28 cellular contexts compared by ENCODE assay signal in the genomic region with DNA sequence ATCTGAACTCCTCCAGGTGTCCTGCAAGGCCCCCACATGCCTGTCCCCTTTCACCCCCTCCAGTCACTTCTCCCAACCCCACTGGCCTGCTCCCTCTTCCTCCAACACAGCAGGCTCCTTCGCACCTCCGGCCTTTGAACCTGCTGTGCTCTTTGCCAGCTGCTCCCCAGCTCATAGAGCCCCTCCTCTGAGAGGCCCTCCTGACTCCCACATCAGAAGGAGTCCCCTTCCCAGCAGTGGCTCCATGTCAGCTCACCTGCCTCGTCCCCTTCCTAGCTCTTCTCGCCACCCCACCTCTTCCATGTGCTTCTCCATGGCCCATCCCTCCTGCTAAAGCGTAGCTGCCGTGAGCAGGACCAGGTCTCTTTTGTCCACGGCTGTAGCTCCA. TPM values are rescaled to one million over a fixed set of nuclear protein-coding genes. Genes with fewer than 3 reads are reported as not detected.
DNase-seq lines count a peak whose midpoint lies in the region; TF ChIP-seq lines count a peak whose summit lies in the region.
"Had no signal": no experiment of that assay in that cellular context is flagged by ENCODE, and none has a peak within 500 bp of the region (broad histone marks: within the 10 kb centered on the region; RNA-seq: fewer than 3 reads in every experiment).

No MANE protein-coding gene starts in this region.

- TF ChIP-seq CTCF in liver (IDR thresholded peaks at IDR 0.05; ENCODE audit: low read depth, low read length, missing input control) = no peak
- TF ChIP-seq CTCF in CD14-positive monocyte (IDR thresholded peaks at IDR 0.05) = no peak

- H3K27me3 Mint-ChIP-seq in CD14-positive monocyte (ENCODE audit: low read depth in 3 of 3) = peaks cover 1 to 2% (median 2%) of the 10 kb centered on the region in 3 donors
- H3K27me3 Mint-ChIP-seq: activated CD8-positive, alpha-beta memory T cell treated with anti-CD3 and anti-CD28 coated beads, Interleukin-2, amount 10 ng/mL, durations not matched to agents 7 days and 5 days; naive thymus-derived CD8-positive, alpha-beta T cell; stimulated activated naive CD8-positive, alpha-beta T cell treated with anti-CD3 and anti-CD28 coated beads, Interleukin-15, Interleukin-2, amounts not matched to agents 100 ng/mL and 50 ng/mL, for 24 hours had no signal

- H3K9ac ChIP-seq in liver (ENCODE audit: low read depth in 1 of 2, low read length in 2 of 2) = no peak overlapping the region
- no peak overlapping the region for H3K9ac ChIP-seq in GM23248
- H3K9ac ChIP-seq: KMS-11 had no signal

- H3K4me1 ChIP-seq in liver (ENCODE audit: control insufficient read depth in 4 of 4, insufficient read depth in 4 of 4, low read length in 3 of 4) = peaks cover 14 to 38% (median 28%) of the 10 kb centered on the region in 4 donors
- H3K4me1 ChIP-seq in GM23248 (ENCODE audit: insufficient read depth) = peaks cover 11% of the 10 kb centered on the region

- H3K9me2 ChIP-seq in GM23248 (ENCODE audit: insufficient read depth) = no peaks in the 10 kb centered on the region

- H3K36me3 ChIP-seq in liver (ENCODE audit: control insufficient read depth in 4 of 4, insufficient read depth in 3 of 4, low read depth in 1 of 4, low read length in 3 of 4) (no peaks in the 10 kb centered on the region), GM23248 (ENCODE audit: low read depth) (no peaks in the 10 kb centered on the region)
- H3K36me3 ChIP-seq: ovary had no signal

- H3K27me3 ChIP-seq in liver (ENCODE audit: control insufficient read depth in 4 of 4, insufficient read depth in 4 of 4, low read length in 3 of 4) = no peaks in the 10 kb centered on the region
- H3K27me3 ChIP-seq in GM23248 (replicated peaks; ENCODE audit: insufficient read depth) = no peaks in the 10 kb centered on the region
- H3K27me3 ChIP-seq: ovary had no signal

- H3K79me2 ChIP-seq in GM23248 (ENCODE audit: insufficient read depth) = no peaks in the 10 kb centered on the region

- H3K9me3 Mint-ChIP-seq in CD14-positive monocyte = peaks cover 0 to 6% (median 3%) of the 10 kb centered on the region in 7 donors
- H3K9me3 Mint-ChIP-seq: activated naive CD4-positive, alpha-beta T cell treated with anti-CD3 and anti-CD28 coated beads for 36 hours; activated T-cell treated with anti-CD3 and anti-CD28 coated beads, Interleukin-2, amount 50 U/mL, for 72 hours; CD8-positive, alpha-beta memory T cell; mesothelial cell of epicardium; naive thymus-derived CD8-positive, alpha-beta T cell; stimulated activated naive CD8-positive, alpha-beta T cell treated with anti-CD3 and anti-CD28 coated beads, Interleukin-15, Interleukin-2, amounts not matched to agents 100 ng/mL and 50 ng/mL, for 24 hours had no signal

- peaks cover 29% of the 10 kb centered on the region for H3K4me1 Mint-ChIP-seq in CD14-positive monocyte
- H3K4me1 Mint-ChIP-seq: activated CD8-positive, alpha-beta memory T cell treated with anti-CD3 and anti-CD28 coated beads, Interleukin-2, amount 10 ng/mL, durations not matched to agents 7 days and 5 days; CD8-positive, alpha-beta memory T cell had no signal

- H3K36me3 Mint-ChIP-seq in CD14-positive monocyte = peaks cover 11 to 12% of the 10 kb centered on the region in 2 donors
- H3K36me3 Mint-ChIP-seq: activated CD8-positive, alpha-beta memory T cell treated with anti-CD3 and anti-CD28 coated beads, Interleukin-2, amount 10 ng/mL, durations not matched to agents 7 days and 5 days; mesothelial cell of epicardium; naive thymus-derived CD8-positive, alpha-beta T cell had no signal

- no peaks in the 10 kb centered on the region for H3K9me3 ChIP-seq in liver (ENCODE audit: control insufficient read depth in 4 of 4, low read length in 3 of 4)
- no peaks in the 10 kb centered on the region for H3K9me3 ChIP-seq in GM23248 (ENCODE audit: low read depth)
- H3K9me3 ChIP-seq: ovary had no signal

- DNase-seq in NCI-H345 (lab: John Stamatoyannopoulos, UW) (peak; percentile 50), NCI-H345 treated with DMSO at 0.1 percent for 48 hours (lab: John Stamatoyannopoulos, UW; ENCODE audit: unreplicated experiment) (no peak), GM23248 (no peak), CD14-positive monocyte (ENCODE audit: low spot score) (no peak)
- no peak for DNase-seq in activated CD4-positive, CD25-positive, alpha-beta regulatory T cell (lab: John Stamatoyannopoulos, UW)
- DNase-seq: activated CD4-positive, alpha-beta T cell treated with anti-CD3 and anti-CD28 coated beads for 48 hours; activated CD8-positive, alpha-beta memory T cell treated with anti-CD3 and anti-CD28 coated beads, Interleukin-2, amount 10 ng/mL, durations not matched to agents 7 days and 5 days; activated naive CD4-positive, alpha-beta T cell treated with anti-CD3 and anti-CD28 coated beads for 36 hours; activated T-cell treated with anti-CD3 and anti-CD28 coated beads, Interleukin-2, amount 50 U/mL, for 72 hours; AML-193; aorta; CD8-positive, alpha-beta memory T cell; cerebellar nuclear complex; effector CD8-positive, alpha-beta T cell; foreskin fibroblast; GF-D8; GOT3; NCI-H187; stimulated activated CD4-positive, alpha-beta T cell treated with anti-CD3 and anti-CD28 coated beads, Interleukin-12 subunit alpha, Interleukin-12 subunit beta, amount 100 ng/mL, for 4 hours; T-helper 2 cell had no signal

- peaks cover 11% of the 10 kb centered on the region for H3F3A ChIP-seq in GM23248 (ENCODE audit: insufficient read depth)

- H3K27ac Mint-ChIP-seq in CD14-positive monocyte = peak overlapping the region in 1 of 7 donors; percentile 32
- H3K27ac Mint-ChIP-seq: activated CD8-positive, alpha-beta memory T cell treated with anti-CD3 and anti-CD28 coated beads, Interleukin-2, amount 10 ng/mL, durations not matched to agents 7 days and 5 days; activated naive CD4-positive, alpha-beta T cell treated with anti-CD3 and anti-CD28 coated beads for 36 hours; activated T-cell treated with anti-CD3 and anti-CD28 coated beads, Interleukin-2, amount 50 U/mL, for 72 hours; mesothelial cell of epicardium; stimulated activated naive CD8-positive, alpha-beta T cell treated with anti-CD3 and anti-CD28 coated beads, Interleukin-15, Interleukin-2, amounts not matched to agents 100 ng/mL and 50 ng/mL, for 24 hours had no signal

- H3K4me3 Mint-ChIP-seq in CD14-positive monocyte = no peak overlapping the region
- H3K4me3 Mint-ChIP-seq: activated CD8-positive, alpha-beta memory T cell treated with anti-CD3 and anti-CD28 coated beads, Interleukin-2, amount 10 ng/mL, durations not matched to agents 7 days and 5 days; activated naive CD4-positive, alpha-beta T cell treated with anti-CD3 and anti-CD28 coated beads for 36 hours; activated T-cell treated with anti-CD3 and anti-CD28 coated beads, Interleukin-2, amount 50 U/mL, for 72 hours; CD8-positive, alpha-beta memory T cell; mesothelial cell of epicardium; stimulated activated naive CD8-positive, alpha-beta T cell treated with anti-CD3 and anti-CD28 coated beads, Interleukin-15, Interleukin-2, amounts not matched to agents 100 ng/mL and 50 ng/mL, for 24 hours had no signal

- in situ Hi-C loops in GM23248 (cut with MboI) = no loop called here

- intact Hi-C loops in CD14-positive monocyte (cut with micrococcal nuclease) = no loop called here

- H2AFZ ChIP-seq in GM23248 = no peak overlapping the region

- no peaks in the 10 kb centered on the region for H4K20me1 ChIP-seq in GM23248 (ENCODE audit: insufficient read depth)

- no peak overlapping the region for H3K4me2 ChIP-seq in GM23248 (ENCODE audit: unreplicated experiment)
- H3K4me2 ChIP-seq: KMS-11 had no signal

- H3K27ac ChIP-seq in angular gyrus (ENCODE audit: low read depth, low read length) (peak overlapping the region; percentile 54), liver (ENCODE audit: low read depth in 1 of 2, low read length in 2 of 2) (peak overlapping the region; percentile 14 to 75), temporal lobe (ENCODE audit: low read depth, low read length) (peak overlapping the region; percentile 52), GM23248 (no peak overlapping the region)
- H3K27ac ChIP-seq: KMS-11 had no signal

- WGBS in liver = 79% methylated on average over 7 of the region's 7 CpGs
- 93 to 96% methylated on average over 7 of the region's 7 CpGs for WGBS in GM23248 (ENCODE audit: low coverage in 1 of 2, low lambda C conversion rate in 2 of 2, missing lambda C conversion rate in 2 of 2), 2 experiments

- TF ChIP-seq RAD21 in liver (IDR thresholded peaks at IDR 0.05) = no peak

- H3K4me3 ChIP-seq in liver (ENCODE audit: low read depth in 1 of 3, low read length in 3 of 3) = no peak overlapping the region
- no peak overlapping the region for H3K4me3 ChIP-seq in GM23248
- H3K4me3 ChIP-seq: ovary had no signal

TF ChIP-seq in liver, 16 proteins besides CTCF, POLR2A, EP300 and RAD21 (continues in another document):
- TF ChIP-seq JUND (IDR thresholded peaks at IDR 0.05) = no peak
- no peak for TF ChIP-seq YY1 (IDR thresholded peaks at IDR 0.05)
- no peak for TF ChIP-seq FOXA1 (IDR thresholded peaks at IDR 0.05)
- TF ChIP-seq, protein P1, sequence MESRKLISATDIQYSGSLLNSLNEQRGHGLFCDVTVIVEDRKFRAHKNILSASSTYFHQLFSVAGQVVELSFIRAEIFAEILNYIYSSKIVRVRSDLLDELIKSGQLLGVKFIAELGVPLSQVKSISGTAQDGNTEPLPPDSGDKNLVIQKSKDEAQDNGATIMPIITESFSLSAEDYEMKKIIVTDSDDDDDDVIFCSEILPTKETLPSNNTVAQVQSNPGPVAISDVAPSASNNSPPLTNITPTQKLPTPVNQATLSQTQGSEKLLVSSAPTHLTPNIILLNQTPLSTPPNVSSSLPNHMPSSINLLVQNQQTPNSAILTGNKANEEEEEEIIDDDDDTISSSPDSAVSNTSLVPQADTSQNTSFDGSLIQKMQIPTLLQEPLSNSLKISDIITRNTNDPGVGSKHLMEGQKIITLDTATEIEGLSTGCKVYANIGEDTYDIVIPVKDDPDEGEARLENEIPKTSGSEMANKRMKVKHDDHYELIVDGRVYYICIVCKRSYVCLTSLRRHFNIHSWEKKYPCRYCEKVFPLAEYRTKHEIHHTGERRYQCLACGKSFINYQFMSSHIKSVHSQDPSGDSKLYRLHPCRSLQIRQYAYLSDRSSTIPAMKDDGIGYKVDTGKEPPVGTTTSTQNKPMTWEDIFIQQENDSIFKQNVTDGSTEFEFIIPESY (IDR thresholded peaks at IDR 0.05) = no peak
- no peak for TF ChIP-seq SP1 (IDR thresholded peaks at IDR 0.05)
- TF ChIP-seq, protein P2, sequence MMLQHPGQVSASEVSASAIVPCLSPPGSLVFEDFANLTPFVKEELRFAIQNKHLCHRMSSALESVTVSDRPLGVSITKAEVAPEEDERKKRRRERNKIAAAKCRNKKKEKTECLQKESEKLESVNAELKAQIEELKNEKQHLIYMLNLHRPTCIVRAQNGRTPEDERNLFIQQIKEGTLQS (IDR thresholded peaks at IDR 0.05) = no peak
- TF ChIP-seq, protein P3, sequence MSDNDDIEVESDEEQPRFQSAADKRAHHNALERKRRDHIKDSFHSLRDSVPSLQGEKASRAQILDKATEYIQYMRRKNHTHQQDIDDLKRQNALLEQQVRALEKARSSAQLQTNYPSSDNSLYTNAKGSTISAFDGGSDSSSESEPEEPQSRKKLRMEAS (IDR thresholded peaks at IDR 0.05) = no peak

RNA-seq across cellular contexts. Expression of a gene that starts 22.1 kb away (rescaled TPM):
- total RNA-seq in liver (100 to 1,000 TPM in 1 of 2 donors, 10 to 100 TPM in 1; 85.3 to 169 TPM), temporal lobe (12.5 TPM)
- polyA plus RNA-seq in liver (100 to 1,000 TPM; 112 to 289 TPM), GM23248 (2016; fragmentation: Nextera tagmentation; extraction: Ambion mirVana) (5.0 and 5.2 TPM in 2 replicates), CD14-positive monocyte (10 to 100 TPM; 13.1 to 15.2 TPM)
- total RNA-seq in GM23248 (2014; rRNA removed; shearing (Covaris generic)) = 2.2 and 3.2 TPM in 2 replicates
